ENCODE assay signal across 8 cellular contexts in genomic region chr5:145834917-145835838, GRCh38. TPM values are rescaled to one million over a fixed set of nuclear protein-coding genes. Genes with fewer than 3 reads are reported as not detected.
DNase-seq lines count a peak whose midpoint lies in the region; ATAC-seq and TF ChIP-seq lines count a peak whose summit lies in the region.

Gene PRELID2, minus strand, starts transcription at chr5:145835342. Its CDS starts 91 bp downstream, at chr5:145835251.

- H3K9me3 Mint-ChIP-seq in endodermal cell (no peaks in the 10 kb centered on the region), memory B cell (no peaks in the 10 kb centered on the region)

- H3K9me3 ChIP-seq in endodermal cell (ENCODE audit: control insufficient read depth, low read length) = no peaks in the 10 kb centered on the region

- H3K27me3 Mint-ChIP-seq in endodermal cell (ENCODE audit: insufficient read depth) (peaks cover 65% of the 10 kb centered on the region), memory B cell (peaks cover 4% of the 10 kb centered on the region)

- peaks cover 39% of the 10 kb centered on the region for H3K27me3 ChIP-seq in endodermal cell (ENCODE audit: control insufficient read depth, insufficient read depth, low read length, poor library complexity, severe bottlenecking)

- WGBS in endodermal cell (ENCODE audit: insufficient coverage in 1 of 2, insufficient read length in 1 of 2), 2 experiments = 8 to 11% methylated on average over 29 to 71 of the region's 71 CpGs

- H3K36me3 ChIP-seq in endodermal cell (ENCODE audit: control insufficient read depth, insufficient read depth, low read length) = no peaks in the 10 kb centered on the region

- H3K27ac ChIP-seq in endodermal cell (ENCODE audit: low read depth, low read length) = no peak within 1 kb of the TSS

- ATAC-seq in GM18909 (IDR thresholded peaks at IDR 0.05; ENCODE audit: poor library complexity, unreplicated experiment) = peak; percentile 86
- ATAC-seq in HG03103 (IDR thresholded peaks at IDR 0.05; ENCODE audit: low read depth, unreplicated experiment) = peak; percentile 83
- ATAC-seq in memory B cell (ENCODE audit: low read depth) = peak; percentile 87

- H3K36me3 Mint-ChIP-seq in endodermal cell (ENCODE audit: low read depth) (no peaks in the 10 kb centered on the region), memory B cell (no peaks in the 10 kb centered on the region)

- peak within 1 kb of the TSS; percentile 33 for H3K9ac ChIP-seq in endodermal cell (ENCODE audit: extremely low read depth, low read length, poor library complexity, severe bottlenecking)

- no peak within 1 kb of the TSS for H3K27ac Mint-ChIP-seq in endodermal cell
- no peak within 1 kb of the TSS for H3K27ac Mint-ChIP-seq in memory B cell

- H3K4me3 ChIP-seq in AG09309 (ENCODE audit: control insufficient read depth, low read depth, low read length) (peak within 1 kb of the TSS; percentile 72), endodermal cell (ENCODE audit: low read length) (peak within 1 kb of the TSS; percentile 84)

- TF ChIP-seq CTCF in AG09309 (IDR thresholded peaks at IDR 0.05; ENCODE audit: control insufficient read depth, insufficient read depth, low read depth, low read length, missing control alignments) = no peak
- peak; percentile 36 for TF ChIP-seq CTCF in endodermal cell (conservative IDR thresholded peaks at IDR 0.05)

- H3K4me3 Mint-ChIP-seq in endodermal cell (peak within 1 kb of the TSS; percentile 56), memory B cell (peak within 1 kb of the TSS; percentile 75)

- peak; percentile 46 for DNase-seq in AG09309 (ENCODE audit: low read depth)
- DNase-seq in NCI-H510A (lab: John Stamatoyannopoulos, UW) = peak; percentile 77
- peak; percentile 23 to 24 for DNase-seq in activated CD4-positive, alpha-beta T cell treated with anti-CD3 and anti-CD28 coated beads, Interleukin-2, amount 50 U/mL, for 4 hours
- peak; percentile 95 for DNase-seq in endodermal cell
- DNase-seq in memory B cell (ENCODE audit: low spot score in 2 of 2) = peak; percentile 23 to 50
- peak; percentile 9 to 19 (median 15) for DNase-seq in stimulated activated CD4-positive, alpha-beta T cell treated with anti-CD3 and anti-CD28 coated beads, TNF-alpha, amount 100 ng/mL, for 4 hours (ENCODE audit: low read depth in 3 of 3)

- H3K4me1 Mint-ChIP-seq in endodermal cell = peaks cover 13% of the 10 kb centered on the region
- peaks cover 5% of the 10 kb centered on the region for H3K4me1 Mint-ChIP-seq in memory B cell

- no peaks in the 10 kb centered on the region for H3K4me1 ChIP-seq in endodermal cell (ENCODE audit: control insufficient read depth, insufficient read depth, low read length)

RNA-seq across cellular contexts. Expression of gene PRELID2, which starts in this region (rescaled TPM):
- total RNA-seq in endodermal cell = 10 to 100 TPM in 1 of 2 donors, 1 to 10 TPM in 1; 6.7 to 14.3 TPM
- 9.4 TPM for polyA plus RNA-seq in endodermal cell (2013, experiment 1 of 2)
- 8.9 TPM for polyA plus RNA-seq in endodermal cell (2013, experiment 2 of 2)

Comparison
In these comparisons a context has a peak if more than half of its experiments do, and no peak if none do; other contexts are left out.
1. DNase-seq: peak in every context shown above with its lines; median percentile 95 in endodermal cell; 77 in NCI-H510A; 46 in AG09309; 36 in memory B cell; 24 in activated CD4-positive, alpha-beta T cell treated with anti-CD3 and anti-CD28 coated beads, Interleukin-2, amount 50 U/mL, for 4 hours; 15 in stimulated activated CD4-positive, alpha-beta T cell treated with anti-CD3 and anti-CD28 coated beads, TNF-alpha, amount 100 ng/mL, for 4 hours.